Comparison of ENCODE assay signal across 23 cellular contexts in genomic region chr5:105898183-105898582, GRCh38.
"Had no signal": no experiment of that assay in that cellular context is flagged by ENCODE, and none has a peak within 500 bp of the region (broad histone marks: within the 10 kb centered on the region; RNA-seq: fewer than 3 reads in every experiment).

No MANE protein-coding gene starts in this region.

- H3K4me1 ChIP-seq: foreskin keratinocyte, psoas muscle, spleen, stomach, transverse colon had no signal

- H3K36me3 ChIP-seq: spleen, stomach, thoracic aorta, transverse colon had no signal

- H3K9me3 Mint-ChIP-seq: dendritic cell treated with granulocyte-macrophage colony-stimulating factor and Interleukin-4, amounts not matched to agents 40 ng/mL and 50 ng/mL, for 4 days; neural crest cell had no signal

- H3K27ac ChIP-seq: foreskin keratinocyte, psoas muscle, spleen, stomach, thoracic aorta, transverse colon had no signal

- H3K36me3 Mint-ChIP-seq: naive thymus-derived CD4-positive, alpha-beta T cell had no signal

- H3K9me3 ChIP-seq: psoas muscle, spleen, stomach, thoracic aorta, transverse colon had no signal

- H3K4me3 ChIP-seq: psoas muscle, spleen, stomach, thoracic aorta, transverse colon had no signal

- H3K27ac Mint-ChIP-seq: dendritic cell treated with granulocyte-macrophage colony-stimulating factor and Interleukin-4, amounts not matched to agents 40 ng/mL and 50 ng/mL, for 4 days; effector memory CD8-positive, alpha-beta T cell; naive thymus-derived CD4-positive, alpha-beta T cell had no signal

- ATAC-seq: effector memory CD8-positive, alpha-beta T cell; foreskin keratinocyte; left colon; naive thymus-derived CD4-positive, alpha-beta T cell; psoas muscle; sciatic nerve had no signal

- H3K27me3 ChIP-seq: foreskin keratinocyte, spleen, stomach, transverse colon had no signal

- H3K4me1 Mint-ChIP-seq: naive thymus-derived CD4-positive, alpha-beta T cell had no signal

- DNase-seq: cerebellar nuclear complex; effector memory CD8-positive, alpha-beta T cell; erythroblast; foreskin keratinocyte; head of caudate nucleus; hippocampal formation; left colon; mesendoderm; naive thymus-derived CD4-positive, alpha-beta T cell; occipital lobe; psoas muscle; retina; spleen; stimulated activated CD4-positive, alpha-beta T cell treated with anti-CD3 and anti-CD28 coated beads, Interleukin-2, amount 100 ng/mL, for 24 hours; stimulated activated CD4-positive, alpha-beta T cell treated with anti-CD3 and anti-CD28 coated beads, Interleukin-4, amount 100 ng/mL, for 4 hours; stimulated activated naive CD4-positive, alpha-beta T cell; stomach; substantia nigra; transverse colon had no signal

- H3K27me3 Mint-ChIP-seq: dendritic cell treated with granulocyte-macrophage colony-stimulating factor and Interleukin-4, amounts not matched to agents 40 ng/mL and 50 ng/mL, for 4 days; effector memory CD8-positive, alpha-beta T cell; naive thymus-derived CD4-positive, alpha-beta T cell had no signal

- H3K4me3 Mint-ChIP-seq: dendritic cell treated with granulocyte-macrophage colony-stimulating factor and Interleukin-4, amounts not matched to agents 40 ng/mL and 50 ng/mL, for 4 days; effector memory CD8-positive, alpha-beta T cell; naive thymus-derived CD4-positive, alpha-beta T cell; neural crest cell had no signal
